ENCODE assay signal across 21 cellular contexts in genomic region chr1:233945979-233946378, GRCh38. TPM values are rescaled to one million over a fixed set of nuclear protein-coding genes. Genes with fewer than 3 reads are reported as not detected.
"Had no signal": no experiment of that assay in that cellular context is flagged by ENCODE, and none has a peak within 500 bp of the region (broad histone marks: within the 10 kb centered on the region; RNA-seq: fewer than 3 reads in every experiment).

No MANE protein-coding gene starts in this region.

- H3K4me1 Mint-ChIP-seq: activated CD4-positive, alpha-beta memory T cell treated with anti-CD3 and anti-CD28 coated beads, Interleukin-2, amount 10 ng/mL, durations not matched to agents 7 days and 5 days; activated CD4-positive, alpha-beta T cell treated with anti-CD3 and anti-CD28 coated beads for 36 hours; activated T-helper 17 cell treated with anti-CD3 and anti-CD28 coated beads, Interleukin-2, amount 50 U/mL, for 72 hours; T-cell had no signal

- H3K4me2 ChIP-seq: KMS-11 had no signal

- DNase-seq: activated CD4-positive, alpha-beta memory T cell treated with anti-CD3 and anti-CD28 coated beads, Interleukin-2, amount 10 ng/mL, durations not matched to agents 7 days and 5 days; activated CD4-positive, alpha-beta T cell treated with anti-CD3 and anti-CD28 coated beads, Interleukin-2, amount 50 U/mL, for 1 hour; activated gamma-delta T cell; activated T-cell treated with anti-CD3 and anti-CD28 coated beads for 4 hours; activated T-cell treated with anti-CD3 and anti-CD28 coated beads, Interleukin-2, amount 50 U/mL, for 48 hours; NCI-H1092; NCI-H1417; NCI-H1694; NCI-H2029; NCI-H510A treated with DMSO at 0.1 percent for 48 hours; NK-92 treated with Interleukin-12 subunit alpha and Interleukin-12 subunit beta, amount 100 ng/mL, for 24 hours; OCI-M1; SIG-M5; T-cell; T-helper 2 cell; WERI-Rb-1 had no signal

- ATAC-seq: activated CD4-positive, alpha-beta T cell treated with anti-CD3 and anti-CD28 coated beads for 36 hours; activated T-helper 17 cell treated with anti-CD3 and anti-CD28 coated beads, Interleukin-2, amount 50 U/mL, for 72 hours; T-cell had no signal

- H3K4me3 Mint-ChIP-seq: activated CD4-positive, alpha-beta memory T cell treated with anti-CD3 and anti-CD28 coated beads, Interleukin-2, amount 10 ng/mL, durations not matched to agents 7 days and 5 days; activated CD4-positive, alpha-beta T cell treated with anti-CD3 and anti-CD28 coated beads for 36 hours; activated naive CD4-positive, alpha-beta T cell treated with anti-CD3 and anti-CD28 coated beads for 36 hours; activated naive CD8-positive, alpha-beta T cell; activated T-helper 17 cell treated with anti-CD3 and anti-CD28 coated beads, Interleukin-2, amount 50 U/mL, for 72 hours; T-cell had no signal

- H3K27ac ChIP-seq: KMS-11, WERI-Rb-1 had no signal

- H3K27ac Mint-ChIP-seq: activated CD4-positive, alpha-beta memory T cell treated with anti-CD3 and anti-CD28 coated beads, Interleukin-2, amount 10 ng/mL, durations not matched to agents 7 days and 5 days; activated CD4-positive, alpha-beta T cell treated with anti-CD3 and anti-CD28 coated beads for 36 hours; activated naive CD4-positive, alpha-beta T cell treated with anti-CD3 and anti-CD28 coated beads for 36 hours; activated naive CD8-positive, alpha-beta T cell; activated T-helper 17 cell treated with anti-CD3 and anti-CD28 coated beads, Interleukin-2, amount 50 U/mL, for 72 hours; T-cell had no signal

- H3K36me3 Mint-ChIP-seq: activated naive CD8-positive, alpha-beta T cell; T-cell had no signal

- H3K9me3 Mint-ChIP-seq: activated CD4-positive, alpha-beta memory T cell treated with anti-CD3 and anti-CD28 coated beads, Interleukin-2, amount 10 ng/mL, durations not matched to agents 7 days and 5 days; activated T-helper 17 cell treated with anti-CD3 and anti-CD28 coated beads, Interleukin-2, amount 50 U/mL, for 72 hours had no signal

- H3K27me3 Mint-ChIP-seq: activated CD4-positive, alpha-beta memory T cell treated with anti-CD3 and anti-CD28 coated beads, Interleukin-2, amount 10 ng/mL, durations not matched to agents 7 days and 5 days had no signal

- H3K36me3 ChIP-seq: WERI-Rb-1 had no signal

- H3K9ac ChIP-seq: KMS-11 had no signal

RNA-seq across cellular contexts. Expression of gene SLC35F3, which starts 41.5 kb away (rescaled TPM):
- total RNA-seq: activated naive CD4-positive, alpha-beta T cell treated with anti-CD3 and anti-CD28 coated beads for 36 hours had no signal
